Comparison of ENCODE assay signal across 24 cellular contexts in the genomic region with DNA sequence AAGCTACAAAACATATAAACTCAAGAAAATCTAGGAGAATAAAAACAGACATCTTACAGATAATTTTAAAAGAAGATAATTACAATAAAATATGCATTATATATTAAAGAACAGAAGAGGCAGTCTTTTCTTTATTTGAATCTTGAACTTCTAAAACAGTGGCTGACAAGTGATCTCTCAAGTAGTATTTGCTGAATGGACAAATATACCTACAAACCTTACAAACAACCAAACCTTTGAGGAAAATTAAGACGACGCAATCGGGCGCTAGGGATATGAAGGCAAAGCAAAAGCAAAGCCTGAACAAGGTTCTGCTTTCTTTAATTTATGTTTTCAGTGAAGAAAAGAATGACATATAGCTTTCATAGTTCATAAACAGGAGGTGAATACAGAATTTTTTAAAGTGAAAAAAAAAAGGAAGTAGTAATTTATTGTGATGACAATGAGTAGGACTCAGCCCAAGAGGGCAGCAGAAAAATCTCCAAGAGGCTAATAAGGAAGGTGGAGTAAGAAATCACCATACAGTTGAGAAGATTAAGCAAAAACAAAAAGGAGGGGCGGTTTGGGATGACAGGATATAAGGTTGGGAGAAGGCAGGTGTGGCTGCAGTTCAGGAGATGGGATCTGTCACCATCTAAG.
DNase-seq lines count a peak whose midpoint lies in the region; ATAC-seq, FAIRE-seq and TF ChIP-seq lines count a peak whose summit lies in the region.
"Had no signal": no experiment of that assay in that cellular context is flagged by ENCODE, and none has a peak within 500 bp of the region (broad histone marks: within the 10 kb centered on the region; RNA-seq: fewer than 3 reads in every experiment).

No MANE protein-coding gene starts in this region.

- H3K9ac ChIP-seq in HepG2 (ENCODE audit: insufficient read depth, low read depth, low read length) = no peak overlapping the region
- H3K9ac ChIP-seq: SK-N-SH had no signal

- peaks cover 0 to 4% of the 10 kb centered on the region in 2 experiments; a peak in 2 of 5 replicates for H3K36me3 ChIP-seq in HepG2 (replicated peaks in 1 of 2; ENCODE audit: control insufficient read depth in 1 of 2, insufficient read depth in 2 of 2, low read length in 2 of 2)
- H3K36me3 ChIP-seq in right lobe of liver = no peaks in the 10 kb centered on the region
- H3K36me3 ChIP-seq: HAP-1 had no signal

- no peak for TF ChIP-seq CTCF in HepG2 (CRISPR knock-in tag; IDR thresholded peaks at IDR 0.05)
- no peak for TF ChIP-seq CTCF in right lobe of liver (IDR thresholded peaks at IDR 0.05)
- no peak for TF ChIP-seq CTCF in NB4 (IDR thresholded peaks at IDR 0.05; ENCODE audit: low read depth, low read length)
- no peak for TF ChIP-seq CTCF in activated B cell treated with CpG ODN at 0.5 μM for 24 hours (IDR thresholded peaks at IDR 0.05)
- TF ChIP-seq CTCF in omental fat pad (IDR thresholded peaks at IDR 0.05) = no peak

- WGBS in HepG2 (ENCODE audit: low lambda C conversion rate) = 97% methylated on average over 5 of the region's 5 CpGs
- WGBS in right lobe of liver (ENCODE audit: insufficient coverage, low coverage, low lambda C conversion rate, missing lambda C conversion rate) = 59% methylated on average over 5 of the region's 5 CpGs

- H3K4me3 Mint-ChIP-seq in activated B cell treated with CpG ODN at 0.5 μM for 24 hours = no peak overlapping the region
- H3K4me3 Mint-ChIP-seq in stimulated activated naive B cell treated with anti-CD40 and anti-IgM and Interleukin-4, amounts not matched to agents 10 μg/mL and 1 μg/mL and 100 μg/mL, for 72 hours = peak overlapping the region in 1 of 2 donors; percentile 59
- H3K4me3 Mint-ChIP-seq: CD4-positive, alpha-beta T cell; GM23338 had no signal

- TF ChIP-seq POLR2A in HepG2 (IDR thresholded peaks at IDR 0.05; ENCODE audit: insufficient read depth in 1 of 2, low read depth in 2 of 2, low read length in 2 of 2) (no peak), right lobe of liver (IDR thresholded peaks at IDR 0.05) (no peak), NB4 (IDR thresholded peaks at IDR 0.05; ENCODE audit: extremely low read depth, insufficient read length) (no peak)

- H3K9me3 ChIP-seq in HepG2 (ENCODE audit: low read length) (no peaks in the 10 kb centered on the region), right lobe of liver (no peaks in the 10 kb centered on the region)
- H3K9me3 ChIP-seq: HAP-1, SK-N-SH had no signal

- ATAC-seq in HepG2 (no peak), right lobe of liver (no peak), activated B cell treated with CpG ODN at 0.5 μM for 24 hours (ENCODE audit: low read depth) (no peak), omental fat pad (ENCODE audit: low FRiP score) (no peak)
- peak; percentile 60 for ATAC-seq in stimulated activated naive B cell treated with anti-CD40 and anti-IgM and Interleukin-4, amounts not matched to agents 10 μg/mL and 1 μg/mL and 100 μg/mL, for 72 hours (replicated peaks)
- ATAC-seq: GM23338, Panc1 had no signal

- FAIRE-seq in HepG2 (lab: Jason Lieb, UNC) = no peak
- FAIRE-seq: A204.1, GM12891 had no signal

- no TSS peak for BruUV-seq in HepG2 (replicated peaks; lab: Mats Ljungman, UMichigan)

- H3K4me1 Mint-ChIP-seq in activated B cell treated with CpG ODN at 0.5 μM for 24 hours = peaks cover 32% of the 10 kb centered on the region
- H3K4me1 Mint-ChIP-seq in stimulated activated naive B cell treated with anti-CD40 and anti-IgM and Interleukin-4, amounts not matched to agents 10 μg/mL and 1 μg/mL and 100 μg/mL, for 72 hours = peaks cover 12 to 23% of the 10 kb centered on the region in 2 donors
- H3K4me1 Mint-ChIP-seq: GM23338 had no signal

- POLR2A ChIA-PET in HepG2 (lab: Yijun Ruan, JAX) (no interaction called here), activated B cell treated with CpG ODN at 0.5 μM for 24 hours (lab: Charles Lee) (interaction anchor here (0.6 kb wide), 1 partner anchor 105 kb away, joined by 3 read pairs; no protein-coding TSS in a partner anchor)

- no peaks in the 10 kb centered on the region for H3K79me2 ChIP-seq in HepG2 (ENCODE audit: insufficient read depth, low read length)

- H3K9me3 Mint-ChIP-seq in activated B cell treated with CpG ODN at 0.5 μM for 24 hours = peaks cover 3% of the 10 kb centered on the region
- peaks cover 0 to 3% of the 10 kb centered on the region in 2 donors for H3K9me3 Mint-ChIP-seq in stimulated activated naive B cell treated with anti-CD40 and anti-IgM and Interleukin-4, amounts not matched to agents 10 μg/mL and 1 μg/mL and 100 μg/mL, for 72 hours

- no peak for TF ChIP-seq RAD21 in HepG2 (CRISPR knock-in tag; IDR thresholded peaks at IDR 0.05)

- H3K4me3 ChIP-seq in HepG2 (replicated peaks in 1 of 3; ENCODE audit: insufficient read depth in 1 of 3, low read depth in 2 of 3, low read length in 3 of 3) (no peak overlapping the region), right lobe of liver (no peak overlapping the region), NB4 (ENCODE audit: low read depth, low read length) (no peak overlapping the region)
- H3K4me3 ChIP-seq: GM23338, HAP-1 had no signal

- no peak overlapping the region for H3K27ac ChIP-seq in HepG2 (ENCODE audit: extremely low read length, insufficient read depth, low read length)
- H3K27ac ChIP-seq in right lobe of liver = no peak overlapping the region

- no peaks in the 10 kb centered on the region for H3K27me3 Mint-ChIP-seq in activated B cell treated with CpG ODN at 0.5 μM for 24 hours
- no peaks in the 10 kb centered on the region for H3K27me3 Mint-ChIP-seq in stimulated activated naive B cell treated with anti-CD40 and anti-IgM and Interleukin-4, amounts not matched to agents 10 μg/mL and 1 μg/mL and 100 μg/mL, for 72 hours
- H3K27me3 Mint-ChIP-seq: CD4-positive, alpha-beta T cell had no signal

- TF ChIP-seq EP300 in HepG2 (IDR thresholded peaks at IDR 0.05; ENCODE audit: low read depth in 2 of 2, low read length in 2 of 2) = no peak
- no peak for TF ChIP-seq EP300 in HepG2 (CRISPR knock-in tag; IDR thresholded peaks at IDR 0.05; ENCODE audit: borderline replicate concordance)

- in situ Hi-C loops in HepG2 (cut with HindIII; ENCODE audit: extremely low pct_ligation_motif_present, low pct_unique_long_range_greater_than_20kb) = no loop called here

- H3K27ac Mint-ChIP-seq in activated B cell treated with CpG ODN at 0.5 μM for 24 hours = peak overlapping the region; percentile 13
- no peak overlapping the region for H3K27ac Mint-ChIP-seq in stimulated activated naive B cell treated with anti-CD40 and anti-IgM and Interleukin-4, amounts not matched to agents 10 μg/mL and 1 μg/mL and 100 μg/mL, for 72 hours
- H3K27ac Mint-ChIP-seq: CD4-positive, alpha-beta T cell; GM23338 had no signal

- H3K4me1 ChIP-seq in HepG2 (ENCODE audit: insufficient read depth, low read length) = no peaks in the 10 kb centered on the region
- H3K4me1 ChIP-seq in right lobe of liver = no peaks in the 10 kb centered on the region
- H3K4me1 ChIP-seq: HAP-1 had no signal

- H2AFZ ChIP-seq in HepG2 (ENCODE audit: low read length) = no peak overlapping the region
- H2AFZ ChIP-seq: GM23338 had no signal

- H3K27me3 ChIP-seq in HepG2 (ENCODE audit: control insufficient read depth in 1 of 2, insufficient read depth in 2 of 2, low read length in 2 of 2) = no peaks in the 10 kb centered on the region
- no peaks in the 10 kb centered on the region for H3K27me3 ChIP-seq in right lobe of liver

- CTCF ChIA-PET in HepG2 (lab: Yijun Ruan, JAX; ENCODE audit: low intra/inter-chr PET ratio, low total read pairs) = no interaction called here
- CTCF ChIA-PET in activated B cell treated with CpG ODN at 0.5 μM for 24 hours (lab: Charles Lee) = no interaction called here

- no peak for DNase-seq in HepG2 (ENCODE audit: low spot score)
- no peak for DNase-seq in right lobe of liver
- peak; percentile 1 for DNase-seq in NB4 (ENCODE audit: low read depth)
- DNase-seq in activated B cell treated with CpG ODN at 0.5 μM for 24 hours = no peak
- no peak for DNase-seq in stimulated activated naive B cell treated with anti-CD40 and anti-IgM and Interleukin-4, amounts not matched to agents 10 μg/mL and 1 μg/mL and 100 μg/mL, for 72 hours
- no peak for DNase-seq in omental fat pad (ENCODE audit: low spot score)
- DNase-seq in GM03348 (ENCODE audit: low spot score) = no peak
- no peak for DNase-seq in T1000 (lab: John Stamatoyannopoulos, UW)
- DNase-seq: CD4-positive, alpha-beta T cell; COR-L47; DND-41; NCI-H1417; NCI-H1694 treated with DMSO at 0.1 percent for 48 hours; NCI-H2081 treated with DMSO at 0.1 percent for 48 hours; NCI-H2171 treated with DMSO at 0.1 percent for 48 hours; NCI-H524 treated with DMSO at 0.1 percent for 48 hours; NCI-H82; SIG-M5; SK-N-SH had no signal

- no peak overlapping the region for H3K4me2 ChIP-seq in HepG2 (ENCODE audit: low read depth, low read length)
- H3K4me2 ChIP-seq: GM23338, SK-N-SH had no signal

- no peaks in the 10 kb centered on the region for H4K20me1 ChIP-seq in HepG2 (ENCODE audit: insufficient read depth, low read length)

- intact Hi-C loops in HepG2 (cut with micrococcal nuclease; ENCODE audit: unreplicated experiment) (no loop called here), right lobe of liver (cut with DNase I) (no loop called here), activated B cell treated with CpG ODN at 0.5 μM for 24 hours (cut with micrococcal nuclease) (loop anchor here (5.0 to 10.0 kb wide), 2 partner anchors 580 to 882 kb away; a partner anchor contains a TSS)

- peaks cover 44% of the 10 kb centered on the region for H3K36me3 Mint-ChIP-seq in activated B cell treated with CpG ODN at 0.5 μM for 24 hours (ENCODE audit: low read depth)
- H3K36me3 Mint-ChIP-seq in stimulated activated naive B cell treated with anti-CD40 and anti-IgM and Interleukin-4, amounts not matched to agents 10 μg/mL and 1 μg/mL and 100 μg/mL, for 72 hours = peaks cover 30 to 49% of the 10 kb centered on the region in 2 donors

TF ChIP-seq in HepG2, 621 proteins besides CTCF, POLR2A, EP300 and RAD21 (continues in another document):
- TF ChIP-seq ZNF790 (CRISPR knock-in tag; IDR thresholded peaks at IDR 0.05; ENCODE audit: borderline replicate concordance) (no peak), ZNF674 (CRISPR knock-in tag; IDR thresholded peaks at IDR 0.05; ENCODE audit: low read depth) (no peak), NFKB2 (CRISPR knock-in tag; IDR thresholded peaks at IDR 0.05; ENCODE audit: borderline replicate concordance) (no peak), ZNF557 (CRISPR knock-in tag; IDR thresholded peaks at IDR 0.05) (no peak), MAFK (conservative IDR thresholded peaks at IDR 0.05 in 1 of 2, IDR thresholded peaks at IDR 0.05 in 1 of 2; ENCODE audit: low read length in 2 of 2) (peak; percentile 79 to 81), MAFF (IDR thresholded peaks at IDR 0.05; ENCODE audit: low read depth, low read length) (peak; percentile 71), ZNF550 (CRISPR knock-in tag; IDR thresholded peaks at IDR 0.05; ENCODE audit: borderline replicate concordance) (no peak)

Comparison
In these comparisons a context has a peak if more than half of its experiments do, and no peak if none do; other contexts are left out.
1. ATAC-seq: peak in stimulated activated naive B cell treated with anti-CD40 and anti-IgM and Interleukin-4, amounts not matched to agents 10 μg/mL and 1 μg/mL and 100 μg/mL, for 72 hours (2 of 2); none in HepG2 (single experiment), right lobe of liver (0 of 4), activated B cell treated with CpG ODN at 0.5 μM for 24 hours (single experiment) and omental fat pad (single experiment).